ENCODE assay signal across 1 cellular context in genomic region chr2:46540496-46541342, GRCh38.
TF ChIP-seq lines count a peak whose summit lies in the region.

No MANE protein-coding gene starts in this region.

TF ChIP-seq in GM12878, 131 proteins besides CTCF, POLR2A, EP300 and RAD21 (continued from another document):
- TF ChIP-seq ZNF274 (IDR thresholded peaks at IDR 0.05; ENCODE audit: insufficient read depth, insufficient read length) (no peak), RBBP5 (conservative IDR thresholded peaks at IDR 0.05) (no peak), KDM1A (IDR thresholded peaks at IDR 0.05; ENCODE audit: borderline replicate concordance) (no peak), FOXM1 (IDR thresholded peaks at IDR 0.05; ENCODE audit: low read depth, low read length) (no peak), PML (IDR thresholded peaks at IDR 0.05; ENCODE audit: low read length) (no peak), SUZ12 (IDR thresholded peaks at IDR 0.05; ENCODE audit: unreplicated experiment) (no peak), KAT2A (conservative IDR thresholded peaks at IDR 0.05; ENCODE audit: control insufficient read depth, low read depth, low read length) (no peak), ATF7 (IDR thresholded peaks at IDR 0.05; ENCODE audit: low read depth) (peak; percentile 34; the same call in 1 of the 2 replicates), SKIL (IDR thresholded peaks at IDR 0.05; ENCODE audit: low read depth, poor library complexity, severe bottlenecking) (no peak), ZBTB33 (IDR thresholded peaks at IDR 0.05) (no peak), CHD4 (IDR thresholded peaks at IDR 0.05) (no peak), SMARCA5 (IDR thresholded peaks at IDR 0.05) (no peak), IKZF2 (IDR thresholded peaks at IDR 0.05) (0 out of 4 replicates have a peak, but pooled peaks have one; percentile 11 to 15), HDGF (IDR thresholded peaks at IDR 0.05) (no peak), WRNIP1 (IDR thresholded peaks at IDR 0.05; ENCODE audit: borderline replicate concordance, low read depth, low read length) (no peak), HSF1 (IDR thresholded peaks at IDR 0.05; ENCODE audit: low read depth, low read length) (no peak)
